In genomic region chr6:110053395-110054240, GRCh38 we compare ENCODE assay signal across 8 cellular contexts.
DNase-seq lines count a peak whose midpoint lies in the region; ATAC-seq and TF ChIP-seq lines count a peak whose summit lies in the region.

No MANE protein-coding gene starts in this region.

- H3K9me3 Mint-ChIP-seq in Caco-2 (ENCODE audit: unreplicated experiment), result no peaks in the 10 kb centered on the region

- H3K27ac Mint-ChIP-seq in Caco-2 (ENCODE audit: unreplicated experiment), result no peak overlapping the region

- H3K36me3 ChIP-seq in Caco-2 (ENCODE audit: control insufficient read depth, insufficient read depth, low read length), result no peaks in the 10 kb centered on the region

- H3K4me1 Mint-ChIP-seq in Caco-2 (ENCODE audit: low read depth, unreplicated experiment), result no peaks in the 10 kb centered on the region

- no peak overlapping the region for H3K4me3 ChIP-seq in Caco-2 (ENCODE audit: low read depth, low read length)
- H3K4me3 ChIP-seq in epithelial cell of proximal tubule (ENCODE audit: low read depth, low read length), result no peak overlapping the region

- peak; percentile 67 to 68 for TF ChIP-seq CTCF in Caco-2 (IDR thresholded peaks at IDR 0.05; ENCODE audit: insufficient read depth in 1 of 2, low read depth in 1 of 2, low read length in 1 of 2, severe bottlenecking in 1 of 2, unreplicated experiment in 1 of 2)
- peak; percentile 81 for TF ChIP-seq CTCF in epithelial cell of proximal tubule (conservative IDR thresholded peaks at IDR 0.05; ENCODE audit: low read depth, low read length)

- no TSS peak for BruUV-seq in Caco-2 (replicated peaks; lab: Mats Ljungman, UMichigan)

- no peaks in the 10 kb centered on the region for H3K9me3 ChIP-seq in Caco-2

- CTCF ChIA-PET in Caco-2 (lab: Charles Lee), result interaction anchor here (0.7 to 1.0 kb wide), 2 partner anchors 14 to 362 kb away, joined by 3 to 6 read pairs; no protein-coding TSS in a partner anchor

- H3K27me3 ChIP-seq in Caco-2 (replicated peaks; ENCODE audit: control insufficient read depth, insufficient read depth, low read length), result no peaks in the 10 kb centered on the region; the same call in 1 of the 2 replicates

- POLR2A ChIA-PET in Caco-2 (lab: Charles Lee), result no interaction called here

- H3K36me3 Mint-ChIP-seq in Caco-2 (ENCODE audit: insufficient read depth, unreplicated experiment), result no peaks in the 10 kb centered on the region

- no peak overlapping the region for H3K4me3 Mint-ChIP-seq in Caco-2 (ENCODE audit: unreplicated experiment)

- ATAC-seq in GM19395 (IDR thresholded peaks at IDR 0.05; ENCODE audit: unreplicated experiment), result no peak
- ATAC-seq in HG03571 (IDR thresholded peaks at IDR 0.05; ENCODE audit: unreplicated experiment), result no peak
- no peak for ATAC-seq in HG02642 (IDR thresholded peaks at IDR 0.05; ENCODE audit: poor library complexity, unreplicated experiment)

- intact Hi-C loops in Caco-2 (cut with micrococcal nuclease; ENCODE audit: unreplicated experiment), result loop anchor here (1.0 to 2.0 kb wide), 4 partner anchors 14 to 526 kb away; no protein-coding TSS in a partner anchor

- DNase-seq in Caco-2, result peak in 1 of 2 experiments; percentile 57
- DNase-seq in HPDE6-E6E7 (ENCODE audit: extremely low spot score), result peak; percentile 51
- peak; percentile 29 for DNase-seq in OCI-M2 (lab: John Stamatoyannopoulos, UW; ENCODE audit: unreplicated experiment)
- DNase-seq in epithelial cell of proximal tubule (ENCODE audit: low read depth), result peak; percentile 13
- DNase-seq in mucosa of gallbladder (ENCODE audit: low spot score), result peak; percentile 21

- H3K27me3 Mint-ChIP-seq in Caco-2 (ENCODE audit: insufficient read depth, unreplicated experiment), result peaks cover 10% of the 10 kb centered on the region

- H3K4me1 ChIP-seq in Caco-2, result no peaks in the 10 kb centered on the region
